23 cellular contexts compared by ENCODE assay signal in genomic region chr17:79941088-79942010, GRCh38.
DNase-seq lines count a peak whose midpoint lies in the region; ATAC-seq and TF ChIP-seq lines count a peak whose summit lies in the region.
"Had no signal": no experiment of that assay in that cellular context is flagged by ENCODE, and none has a peak within 500 bp of the region (broad histone marks: within the 10 kb centered on the region; RNA-seq: fewer than 3 reads in every experiment).

No MANE protein-coding gene starts in this region.

- H3K36me3 ChIP-seq in BE2C: peaks cover 4% of the 10 kb centered on the region
- no peaks in the 10 kb centered on the region for H3K36me3 ChIP-seq in RWPE2 (ENCODE audit: low read depth)
- H3K36me3 ChIP-seq: cardiac muscle cell had no signal

- H3K4me3 ChIP-seq in BE2C (ENCODE audit: low read depth, low read length) (no peak overlapping the region), RWPE2 (ENCODE audit: severe bottlenecking) (no peak overlapping the region), right cardiac atrium (ENCODE audit: low read length) (no peak overlapping the region)
- H3K4me3 ChIP-seq: cardiac muscle cell, SJSA1 had no signal

- H3K27ac ChIP-seq in RWPE2 (ENCODE audit: poor library complexity, severe bottlenecking): no peak overlapping the region
- H3K27ac ChIP-seq in right cardiac atrium (ENCODE audit: low read length): no peak overlapping the region
- H3K27ac ChIP-seq: C4-2B, cardiac muscle cell, SJSA1, WERI-Rb-1 had no signal

- TF ChIP-seq CTCF in BE2C (IDR thresholded peaks at IDR 0.05; ENCODE audit: low read depth, low read length) (no peak), RWPE2 (IDR thresholded peaks at IDR 0.05; ENCODE audit: poor library complexity, severe bottlenecking) (no peak)

- H3K27me3 ChIP-seq in BE2C: no peaks in the 10 kb centered on the region
- no peaks in the 10 kb centered on the region for H3K27me3 ChIP-seq in RWPE2 (ENCODE audit: insufficient read depth, poor library complexity, severe bottlenecking)
- no peaks in the 10 kb centered on the region for H3K27me3 ChIP-seq in right cardiac atrium (ENCODE audit: control insufficient read depth, insufficient read depth)
- H3K27me3 ChIP-seq: cardiac muscle cell, SJSA1 had no signal

- ATAC-seq in RWPE2 (ENCODE audit: low read depth) (no peak), right cardiac atrium (no peak), HG03565 (IDR thresholded peaks at IDR 0.05; ENCODE audit: unreplicated experiment) (no peak)
- no peak for ATAC-seq in activated CD4-positive, CD25-positive, alpha-beta regulatory T cell treated with anti-CD3 and anti-CD28 coated beads, Interleukin-2, amount 50 U/mL, for 24 hours
- ATAC-seq: effector memory CD8-positive, alpha-beta T cell had no signal

- WGBS in right cardiac atrium: 92% methylated on average over 28 of the region's 28 CpGs

- no peaks in the 10 kb centered on the region for H3K9me3 ChIP-seq in BE2C
- H3K9me3 ChIP-seq in RWPE2 (ENCODE audit: severe bottlenecking): no peaks in the 10 kb centered on the region
- H3K9me3 ChIP-seq in right cardiac atrium (ENCODE audit: control insufficient read depth, low read length): no peaks in the 10 kb centered on the region
- H3K9me3 ChIP-seq: SJSA1 had no signal

- H3K4me1 ChIP-seq in BE2C (peaks cover 14% of the 10 kb centered on the region), RWPE2 (ENCODE audit: insufficient read depth, poor library complexity, severe bottlenecking) (no peaks in the 10 kb centered on the region), right cardiac atrium (ENCODE audit: control insufficient read depth, insufficient read depth, low read length) (no peaks in the 10 kb centered on the region)

- intact Hi-C loops in right cardiac atrium (cut with DNase I): no loop called here
- intact Hi-C loops in posterior vena cava (cut with DNase I): no loop called here

- DNase-seq in BE2C (peak; percentile 4), RWPE2 (ENCODE audit: low spot score) (peak; percentile 64), right cardiac atrium (peak in 2 of 3 donors; percentile 11 to 56), posterior vena cava (ENCODE audit: low spot score) (peak; percentile 67), HUDEP-2 (lab: John Stamatoyannopoulos, UW; ENCODE audit: unreplicated experiment in 76 of 76) (no peak)
- DNase-seq in activated T-cell treated with anti-CD3 and anti-CD28 coated beads, Interleukin-2, amount 50 U/mL, for 1 hour: no peak
- DNase-seq: activated CD4-positive, alpha-beta T cell treated with anti-CD3 and anti-CD28 coated beads, Interleukin-2, amount 10 ng/mL, durations not matched to agents 24 days and 14 days; activated effector memory CD4-positive, alpha-beta T cell treated with anti-CD3 and anti-CD28 coated beads, Interleukin-2, amount 50 U/mL, for 16 hours; activated naive CD8-positive, alpha-beta T cell treated with anti-CD3 and anti-CD28 coated beads for 36 hours; activated T-cell treated with anti-CD3 and anti-CD28 coated beads, Interleukin-2, amount 50 U/mL, for 24 hours; COR-L47; effector memory CD8-positive, alpha-beta T cell; NCI-H1048; NCI-H1694; NCI-H510A; stimulated activated CD4-positive, alpha-beta T cell treated with anti-CD3 and anti-CD28 coated beads, Interleukin-15, amount 100 ng/mL, for 24 hours; stimulated activated CD4-positive, alpha-beta T cell treated with anti-CD3 and anti-CD28 coated beads, Interleukin-4, amount 100 ng/mL, for 4 hours; WERI-Rb-1 had no signal

Comparison
In these comparisons a context has a peak if more than half of its experiments do, and no peak if none do; other contexts are left out.
1. DNase-seq: peak in BE2C (single experiment), RWPE2 (single experiment), right cardiac atrium (2 of 3) and posterior vena cava (single experiment); none in activated T-cell treated with anti-CD3 and anti-CD28 coated beads, Interleukin-2, amount 50 U/mL, for 1 hour (single experiment) and HUDEP-2 (0 of 76).